8 cellular contexts compared by ENCODE assay signal in genomic region chr11:48172818-48173609, GRCh38. TPM values are rescaled to one million over a fixed set of nuclear protein-coding genes. Genes with fewer than 3 reads are reported as not detected.
DNase-seq lines count a peak whose midpoint lies in the region; ATAC-seq and TF ChIP-seq lines count a peak whose summit lies in the region.

No MANE protein-coding gene starts in this region.

- peak; percentile 69 for DNase-seq in NCI-H345 (lab: John Stamatoyannopoulos, UW)
- DNase-seq in activated CD4-positive, alpha-beta T cell treated with anti-CD3 and anti-CD28 coated beads, Interleukin-2, amount 50 U/mL, for 24 hours (ENCODE audit: low read depth in 1 of 2, low spot score in 1 of 2): peak; percentile 44 to 57
- peak; percentile 40 to 79 (median 71) for DNase-seq in dorsolateral prefrontal cortex
- DNase-seq in medulla oblongata (ENCODE audit: extremely low spot score): peak; percentile 73
- peak; percentile 12 to 17 for DNase-seq in stimulated activated CD8-positive, alpha-beta memory T cell treated with anti-CD3 and anti-CD28 coated beads, Interleukin-15, amount 100 ng/mL, for 4 hours (ENCODE audit: low read depth in 2 of 2)

- H3K4me3 ChIP-seq in dorsolateral prefrontal cortex: peak overlapping the region in 57 of 59 donors; percentile 5 to 63 (median 43)

- peak; percentile 88 for ATAC-seq in HG02885 (IDR thresholded peaks at IDR 0.05; ENCODE audit: poor library complexity, unreplicated experiment)

- intact Hi-C loops in dorsolateral prefrontal cortex (cut with DNase I): loop anchor here in 1 of 2 donors (10.0 kb wide), 1 partner anchor 1822 kb away; no protein-coding TSS in a partner anchor

- H3K27me3 ChIP-seq in dorsolateral prefrontal cortex: no peaks in the 10 kb centered on the region

- no peak overlapping the region for H3K27ac ChIP-seq in 22Rv1
- H3K27ac ChIP-seq in dorsolateral prefrontal cortex: peak overlapping the region in 29 of 59 donors; percentile 0 to 78 (median 50)

- TF ChIP-seq CTCF in 22Rv1 (IDR thresholded peaks at IDR 0.05): peak; percentile 97
- peak; percentile 94 for TF ChIP-seq CTCF in GM12874 (IDR thresholded peaks at IDR 0.05; ENCODE audit: insufficient read depth, low read depth, low read length)
- TF ChIP-seq CTCF in dorsolateral prefrontal cortex (IDR thresholded peaks at IDR 0.05 in 54 of 56, conservative IDR thresholded peaks at IDR 0.05 in 2 of 56; ENCODE audit: low read depth in 1 of 56, partially characterized antibody in 56 of 56): peak; percentile 52 to 91 (median 82)

RNA-seq across cellular contexts. Expression of gene OR4B1, which starts 43.6 kb away (rescaled TPM):
- not detected for total RNA-seq in dorsolateral prefrontal cortex

Comparison
In these comparisons a context has a peak if more than half of its experiments do, and no peak if none do; other contexts are left out.
1. DNase-seq: peak in every context shown above with its lines; median percentile 73 in medulla oblongata; 71 in dorsolateral prefrontal cortex; 69 in NCI-H345; 50 in activated CD4-positive, alpha-beta T cell treated with anti-CD3 and anti-CD28 coated beads, Interleukin-2, amount 50 U/mL, for 24 hours; 14 in stimulated activated CD8-positive, alpha-beta memory T cell treated with anti-CD3 and anti-CD28 coated beads, Interleukin-15, amount 100 ng/mL, for 4 hours.